In the genomic region with DNA sequence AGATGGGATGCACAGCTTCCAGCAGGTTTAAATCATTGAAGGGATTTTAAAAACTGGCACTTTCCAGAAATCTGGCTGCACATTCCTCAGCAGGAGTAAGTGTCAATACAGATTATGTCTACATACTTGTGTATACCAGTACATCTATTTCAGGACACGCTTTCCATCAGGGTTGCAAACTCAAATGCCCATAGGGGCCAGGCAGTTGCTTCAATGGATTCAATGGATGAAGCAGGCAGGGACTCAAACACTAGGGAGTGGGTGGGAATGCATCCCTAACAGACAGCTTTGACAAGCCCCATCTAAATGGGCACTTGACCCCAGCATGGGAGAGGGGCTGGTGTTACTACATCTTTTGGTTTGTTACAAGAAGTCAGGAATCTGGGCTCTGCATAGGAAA, we compare ENCODE assay signal across 17 cellular contexts.
DNase-seq lines count a peak whose midpoint lies in the region; ATAC-seq and TF ChIP-seq lines count a peak whose summit lies in the region.
"Had no signal": no experiment of that assay in that cellular context is flagged by ENCODE, and none has a peak within 500 bp of the region (broad histone marks: within the 10 kb centered on the region; RNA-seq: fewer than 3 reads in every experiment).

No MANE protein-coding gene starts in this region.

- H4K8ac ChIP-seq in mesenchymal stem cell (ENCODE audit: low read length), result no peak overlapping the region

- H2BK15ac ChIP-seq in mesenchymal stem cell (ENCODE audit: low read depth, poor library complexity, severe bottlenecking), result no peak overlapping the region

- ATAC-seq in activated CD8-positive, alpha-beta T cell treated with anti-CD3 and anti-CD28 coated beads for 36 hours, result no peak
- no peak for ATAC-seq in HG03095 (IDR thresholded peaks at IDR 0.05; ENCODE audit: unreplicated experiment)
- ATAC-seq: sciatic nerve, upper lobe of right lung had no signal

- H4K91ac ChIP-seq in mesenchymal stem cell (ENCODE audit: low read length), result no peak overlapping the region

- H2BK120ac ChIP-seq in mesenchymal stem cell (ENCODE audit: low read depth, low read length), result no peak overlapping the region

- peak overlapping the region in 5 of 7 donors; percentile 36 to 57 (median 48) for H3K4me3 Mint-ChIP-seq in CD8-positive, alpha-beta memory T cell
- no peak overlapping the region for H3K4me3 Mint-ChIP-seq in activated CD8-positive, alpha-beta T cell treated with anti-CD3 and anti-CD28 coated beads for 36 hours
- H3K4me3 Mint-ChIP-seq: T-helper 1 cell treated with Interleukin-12 subunit alpha and Interleukin-12 subunit beta and Interleukin-4 antibody, amounts not matched to agents 30 μg/mL and 1 μg/mL, for 36 hours had no signal

- no peak overlapping the region for H3K18ac ChIP-seq in mesenchymal stem cell (ENCODE audit: low read depth in 1 of 2, low read length in 2 of 2)

- H3K36me3 ChIP-seq in BLaER1, result no peaks in the 10 kb centered on the region
- H3K36me3 ChIP-seq in CD8-positive, alpha-beta memory T cell (ENCODE audit: insufficient read depth, low read length), result no peaks in the 10 kb centered on the region
- peaks cover 0 to 9% of the 10 kb centered on the region in 2 experiments for H3K36me3 ChIP-seq in mesenchymal stem cell (ENCODE audit: control insufficient read depth in 1 of 2, insufficient read depth in 2 of 2, low read depth in 1 of 2, low read length in 2 of 2)
- H3K36me3 ChIP-seq: gastrocnemius medialis, upper lobe of right lung had no signal

- H3K27ac Mint-ChIP-seq in CD8-positive, alpha-beta memory T cell, result peak overlapping the region; percentile 86 to 99 (median 91)
- H3K27ac Mint-ChIP-seq in activated CD8-positive, alpha-beta T cell treated with anti-CD3 and anti-CD28 coated beads for 36 hours, result peak overlapping the region; percentile 93

- peaks cover 63% of the 10 kb centered on the region for H3K4me1 ChIP-seq in BLaER1
- peaks cover 99% of the 10 kb centered on the region for H3K4me1 ChIP-seq in CD8-positive, alpha-beta memory T cell (ENCODE audit: insufficient read depth, low read length)
- peaks cover 21% of the 10 kb centered on the region for H3K4me1 ChIP-seq in mesenchymal stem cell (ENCODE audit: control insufficient read depth, insufficient read depth, low read depth, low read length)

- peaks cover 41% of the 10 kb centered on the region for H3K79me1 ChIP-seq in mesenchymal stem cell (replicated peaks; ENCODE audit: low read length, poor library complexity, severe bottlenecking)

- peaks cover 90 to 99% (median 99%) of the 10 kb centered on the region in 3 donors for H3K4me1 Mint-ChIP-seq in CD8-positive, alpha-beta memory T cell
- H3K4me1 Mint-ChIP-seq in activated CD8-positive, alpha-beta T cell treated with anti-CD3 and anti-CD28 coated beads for 36 hours (ENCODE audit: low read depth), result peaks cover 90% of the 10 kb centered on the region

- CTCF ChIA-PET in CD8-positive, alpha-beta memory T cell (lab: Charles Lee), result no interaction called here
- CTCF ChIA-PET in activated CD8-positive, alpha-beta T cell treated with anti-CD3 and anti-CD28 coated beads for 36 hours (lab: Charles Lee), result interaction anchor here (0.6 to 2.2 kb wide), 5 partner anchors 9 to 73 kb away, joined by 3 to 9 read pairs (median 3); no protein-coding TSS in a partner anchor

- peak overlapping the region; percentile 41 for H2AK5ac ChIP-seq in mesenchymal stem cell (ENCODE audit: low read length, severe bottlenecking)

- H3K9me3 ChIP-seq in BLaER1 (no peaks in the 10 kb centered on the region), mesenchymal stem cell (ENCODE audit: control insufficient read depth, low read length) (no peaks in the 10 kb centered on the region)
- H3K9me3 ChIP-seq in CD8-positive, alpha-beta memory T cell (ENCODE audit: low read length), result no peaks in the 10 kb centered on the region
- H3K9me3 ChIP-seq: gastrocnemius medialis, upper lobe of right lung had no signal

- H3K9ac ChIP-seq in BLaER1, result no peak overlapping the region
- H3K9ac ChIP-seq in mesenchymal stem cell (ENCODE audit: low read length), result no peak overlapping the region

- peaks cover 5 to 18% (median 8%) of the 10 kb centered on the region in 3 donors for H3K36me3 Mint-ChIP-seq in CD8-positive, alpha-beta memory T cell
- H3K36me3 Mint-ChIP-seq in activated CD8-positive, alpha-beta T cell treated with anti-CD3 and anti-CD28 coated beads for 36 hours (ENCODE audit: low read depth), result peaks cover 29% of the 10 kb centered on the region

- intact Hi-C loops in activated CD8-positive, alpha-beta T cell treated with anti-CD3 and anti-CD28 coated beads for 36 hours (cut with micrococcal nuclease), result no loop called here

- no peak overlapping the region for H2AFZ ChIP-seq in mesenchymal stem cell (ENCODE audit: low read depth, low read length)

- peaks cover 0 to 2% of the 10 kb centered on the region in 2 donors for H3K27me3 Mint-ChIP-seq in CD8-positive, alpha-beta memory T cell
- H3K27me3 Mint-ChIP-seq in activated CD8-positive, alpha-beta T cell treated with anti-CD3 and anti-CD28 coated beads for 36 hours, result no peaks in the 10 kb centered on the region

- no peak for TF ChIP-seq CTCF in activated CD8-positive, alpha-beta T cell treated with anti-CD3 and anti-CD28 coated beads for 36 hours (IDR thresholded peaks at IDR 0.05)

- H3K14ac ChIP-seq in mesenchymal stem cell (ENCODE audit: low read length in 2 of 2), result no peak overlapping the region

- no peak overlapping the region for H3K4ac ChIP-seq in mesenchymal stem cell (ENCODE audit: low read depth in 1 of 2, low read length in 2 of 2)

- H3K4me2 ChIP-seq in BLaER1 (peak overlapping the region; percentile 86), mesenchymal stem cell (ENCODE audit: low read length, poor library complexity, severe bottlenecking) (peak overlapping the region; percentile 40)

- no peak overlapping the region for H3K23ac ChIP-seq in mesenchymal stem cell (ENCODE audit: low read length in 2 of 2)

- WGBS in mesenchymal stem cell, result 90% methylated on average over 1 of the region's 1 CpG

- POLR2A ChIA-PET in CD8-positive, alpha-beta memory T cell (lab: Charles Lee), result interaction anchor here (1.5 kb wide), 1 partner anchor 13 kb away, joined by 4 read pairs; no protein-coding TSS in a partner anchor
- POLR2A ChIA-PET in activated CD8-positive, alpha-beta T cell treated with anti-CD3 and anti-CD28 coated beads for 36 hours (lab: Charles Lee), result interaction anchor here (1.3 to 9.3 kb wide), 4 partner anchors 23 to 136 kb away, joined by 4 to 64 read pairs (median 6); partner anchors contain the start of gene FOXP1

- H3K4me3 ChIP-seq in BLaER1, result no peak overlapping the region
- H3K4me3 ChIP-seq in CD8-positive, alpha-beta memory T cell (ENCODE audit: low read length), result peak overlapping the region; percentile 35
- H3K4me3 ChIP-seq in mesenchymal stem cell (ENCODE audit: insufficient read depth in 1 of 2, low read depth in 1 of 2, low read length in 2 of 2), result no peak overlapping the region
- H3K4me3 ChIP-seq: gastrocnemius medialis, upper lobe of right lung had no signal

- DNase-seq in CD8-positive, alpha-beta memory T cell, result no peak
- DNase-seq in activated CD8-positive, alpha-beta T cell treated with anti-CD3 and anti-CD28 coated beads for 36 hours, result no peak
- DNase-seq in mesenchymal stem cell, result no peak
- no peak for DNase-seq in activated gamma-delta T cell treated with Interleukin-2 at 50 U/mL for 16 hours
- no peak for DNase-seq in amniotic stem cell (lab: John Stamatoyannopoulos, UW)
- DNase-seq: activated gamma-delta T cell; AML-193; MM.1S; NCI-H2081 treated with DMSO at 0.1 percent for 48 hours; RPMI8226; stimulated activated CD4-positive, alpha-beta T cell treated with anti-CD3 and anti-CD28 coated beads, Interleukin-4, amount 100 ng/mL, for 4 hours; upper lobe of right lung had no signal

- H2BK5ac ChIP-seq in mesenchymal stem cell (ENCODE audit: low read depth, low read length, poor library complexity, severe bottlenecking), result peak overlapping the region; percentile 86

- no peak overlapping the region for H2BK12ac ChIP-seq in mesenchymal stem cell (ENCODE audit: low read length in 2 of 2)

- no peaks in the 10 kb centered on the region for H4K20me1 ChIP-seq in BLaER1

- H3K27ac ChIP-seq in BLaER1 (peak overlapping the region; percentile 92), mesenchymal stem cell (ENCODE audit: low read length, poor library complexity, severe bottlenecking) (no peak overlapping the region)
- no peak overlapping the region for H3K27ac ChIP-seq in CD8-positive, alpha-beta memory T cell (ENCODE audit: low read depth, low read length)
- H3K27ac ChIP-seq: gastrocnemius medialis had no signal

- no peaks in the 10 kb centered on the region for H3K9me3 Mint-ChIP-seq in CD8-positive, alpha-beta memory T cell
- H3K9me3 Mint-ChIP-seq in activated CD8-positive, alpha-beta T cell treated with anti-CD3 and anti-CD28 coated beads for 36 hours, result peaks cover 3% of the 10 kb centered on the region
- H3K9me3 Mint-ChIP-seq: T-helper 1 cell treated with Interleukin-12 subunit alpha and Interleukin-12 subunit beta and Interleukin-4 antibody, amounts not matched to agents 30 μg/mL and 1 μg/mL, for 36 hours had no signal

- H3K27me3 ChIP-seq in BLaER1 (no peaks in the 10 kb centered on the region), mesenchymal stem cell (ENCODE audit: control insufficient read depth in 1 of 2, insufficient read depth in 1 of 2, low read length in 2 of 2) (no peaks in the 10 kb centered on the region)
- no peaks in the 10 kb centered on the region for H3K27me3 ChIP-seq in CD8-positive, alpha-beta memory T cell (ENCODE audit: insufficient read depth, low read length, poor library complexity, severe bottlenecking)
- H3K27me3 ChIP-seq: gastrocnemius medialis, upper lobe of right lung had no signal
